In genomic region chr13:94712812-94713555, GRCh38 we compare ENCODE assay signal across 8 cellular contexts. TPM values are rescaled to one million over a fixed set of nuclear protein-coding genes. Genes with fewer than 3 reads are reported as not detected.
A peak's percentile ranks its signal among the peaks of the same experiment; 100 is the strongest.
DNase-seq lines count a peak whose midpoint lies in the region; ATAC-seq, FAIRE-seq and TF ChIP-seq lines count a peak whose summit lies in the region.

No MANE protein-coding gene starts in this region.

- no peak for TF ChIP-seq EP300 in SK-N-SH (IDR thresholded peaks at IDR 0.05; ENCODE audit: borderline replicate concordance in 1 of 2, low read depth in 1 of 2, low read length in 1 of 2)

- no peaks in the 10 kb centered on the region for H3K79me2 ChIP-seq in SK-N-SH (ENCODE audit: insufficient read depth)

- no peak for TF ChIP-seq CTCF in SK-N-SH (IDR thresholded peaks at IDR 0.05)
- TF ChIP-seq CTCF in fibroblast of villous mesenchyme (IDR thresholded peaks at IDR 0.05; ENCODE audit: insufficient read depth, low read depth, low read length): no peak
- TF ChIP-seq CTCF in pancreas (IDR thresholded peaks at IDR 0.05): no peak

- H3K9me3 ChIP-seq in SK-N-SH (no peaks in the 10 kb centered on the region), pancreas (no peaks in the 10 kb centered on the region)

- ATAC-seq in pancreas: peak in 3 of 4 donors; percentile 68 to 83 (median 78)
- ATAC-seq in HG03520 (IDR thresholded peaks at IDR 0.05; ENCODE audit: unreplicated experiment): no peak

- WGBS in SK-N-SH (ENCODE audit: low lambda C conversion rate): 0% methylated on average over 1 of the region's 79 CpGs
- 1% methylated on average over 73 to 79 of the region's 79 CpGs for WGBS in pancreas, 2 donors

- H3K9ac ChIP-seq in SK-N-SH: no peak overlapping the region

- intact Hi-C loops in pancreas (cut with DNase I): no loop called here

- H3K4me1 ChIP-seq in SK-N-SH (ENCODE audit: control insufficient read depth in 1 of 2, insufficient read depth in 2 of 2, low read depth in 1 of 2, low read length in 1 of 2): peaks cover 0 to 4% of the 10 kb centered on the region in 2 experiments; a peak in 1 of 4 replicates
- peaks cover 0 to 7% (median 6%) of the 10 kb centered on the region in 3 donors for H3K4me1 ChIP-seq in pancreas

- H3K36me3 ChIP-seq in SK-N-SH (replicated peaks in 1 of 2; ENCODE audit: control insufficient read depth in 1 of 2, insufficient read depth in 2 of 2, low read length in 1 of 2) (no peaks in the 10 kb centered on the region), pancreas (no peaks in the 10 kb centered on the region)

- H4K20me1 ChIP-seq in SK-N-SH (ENCODE audit: insufficient read depth): no peaks in the 10 kb centered on the region

- POLR2A ChIA-PET in SK-N-SH (lab: Yijun Ruan, JAX): no interaction called here

- DNase-seq in activated CD4-positive, alpha-beta T cell treated with anti-CD3 and anti-CD28 coated beads for 48 hours: peak; percentile 27
- no peak for DNase-seq in activated CD4-positive, alpha-beta T cell treated with anti-CD3 and anti-CD28 coated beads for 4 hours
- DNase-seq in SK-N-SH (peak; percentile 76), fibroblast of villous mesenchyme (ENCODE audit: low read depth) (peak; percentile 75), pancreas (peak in 2 of 6 donors; percentile 69 to 75), SKM-1 treated with dmso at 0.1 percent for 144 hours (lab: John Stamatoyannopoulos, UW; ENCODE audit: unreplicated experiment) (no peak), cortex of kidney (lab: John Stamatoyannopoulos, UW) (no peak)

- CTCF ChIA-PET in SK-N-SH (lab: Yijun Ruan, JAX): interaction anchor here (0.7 to 1.0 kb wide), 3 partner anchors 20 to 857 kb away, joined by 3 read pairs; no protein-coding TSS in a partner anchor

- TF ChIP-seq RAD21 in SK-N-SH (IDR thresholded peaks at IDR 0.05; ENCODE audit: low read length): no peak

- no peaks in the 10 kb centered on the region for H3F3A ChIP-seq in SK-N-SH (replicated peaks; ENCODE audit: insufficient read depth)

- no peak for FAIRE-seq in pancreas (lab: Jason Lieb, UNC)

- H3K27me3 ChIP-seq in SK-N-SH (ENCODE audit: insufficient read depth) (peaks cover 64% of the 10 kb centered on the region), pancreas (peaks cover 5 to 61% (median 23%) of the 10 kb centered on the region in 4 donors)

- H3K9me2 ChIP-seq in SK-N-SH: no peaks in the 10 kb centered on the region

- H3K27ac ChIP-seq in SK-N-SH (ENCODE audit: low read depth in 2 of 2, low read length in 1 of 2) (no peak overlapping the region), pancreas (no peak overlapping the region)

- H3K4me2 ChIP-seq in SK-N-SH: peak overlapping the region; percentile 77

- H2AFZ ChIP-seq in SK-N-SH (ENCODE audit: low read depth): no peak overlapping the region

- peak overlapping the region in 1 of 2 experiments; percentile 44; a peak in 2 of 4 replicates for H3K4me3 ChIP-seq in SK-N-SH (ENCODE audit: low read depth in 2 of 2, low read length in 1 of 2)
- no peak overlapping the region for H3K4me3 ChIP-seq in fibroblast of villous mesenchyme (ENCODE audit: low read depth, low read length)
- peak overlapping the region in 2 of 4 donors; percentile 19 to 40 for H3K4me3 ChIP-seq in pancreas

TF ChIP-seq in SK-N-SH, 30 proteins besides CTCF, POLR2A, EP300 and RAD21:
- TF ChIP-seq EZH2phosphoT487 (IDR thresholded peaks at IDR 0.05; ENCODE audit: borderline replicate concordance, low read depth): no peak
- no peak for TF ChIP-seq GABPA (IDR thresholded peaks at IDR 0.05; ENCODE audit: low read depth)
- no peak for TF ChIP-seq ELF1 (IDR thresholded peaks at IDR 0.05)
- TF ChIP-seq MXI1 (IDR thresholded peaks at IDR 0.05; ENCODE audit: low read depth, low read length): no peak
- TF ChIP-seq RFX5 (IDR thresholded peaks at IDR 0.05; ENCODE audit: low read length): no peak
- TF ChIP-seq REST (IDR thresholded peaks at IDR 0.05; ENCODE audit: low read depth, low read length): no peak
- TF ChIP-seq TEAD4 (IDR thresholded peaks at IDR 0.05; ENCODE audit: borderline replicate concordance, insufficient read depth): no peak
- TF ChIP-seq NFIC (IDR thresholded peaks at IDR 0.05; ENCODE audit: borderline replicate concordance): no peak
- TF ChIP-seq TCF12 (IDR thresholded peaks at IDR 0.05): no peak
- TF ChIP-seq FOSL2 (IDR thresholded peaks at IDR 0.05; ENCODE audit: borderline replicate concordance, low read depth): no peak
- no peak for TF ChIP-seq YY1 (IDR thresholded peaks at IDR 0.05; ENCODE audit: low read depth)
- no peak for TF ChIP-seq MEF2A (IDR thresholded peaks at IDR 0.05; ENCODE audit: borderline replicate concordance, low read depth)
- TF ChIP-seq RXRA (IDR thresholded peaks at IDR 0.05; ENCODE audit: borderline replicate concordance, low read depth): no peak
- TF ChIP-seq NRF1 (IDR thresholded peaks at IDR 0.05; ENCODE audit: low read depth, low read length): no peak
- TF ChIP-seq JUND (IDR thresholded peaks at IDR 0.05): no peak
- no peak for TF ChIP-seq SMC3 (IDR thresholded peaks at IDR 0.05; ENCODE audit: low read depth, low read length)
- no peak for TF ChIP-seq SIN3A (IDR thresholded peaks at IDR 0.05; ENCODE audit: borderline replicate concordance, low read depth, low read length)
- no peak for TF ChIP-seq USF2 (IDR thresholded peaks at IDR 0.05; ENCODE audit: borderline replicate concordance, low read depth, low read length)

RNA-seq across cellular contexts. Expression of gene SOX21, which starts 0.6 kb away (rescaled TPM):
- polyA plus RNA-seq in SK-N-SH (2012; rRNA removed) (not detected in 2 replicates), pancreas (not detected)
- polyA plus RNA-seq in SK-N-SH (2012; cell fraction: cytosol; rRNA removed): not detected in 2 replicates
- not detected in 2 replicates for polyA plus RNA-seq in SK-N-SH (2012; cell fraction: nucleus; rRNA removed)
- total RNA-seq in fibroblast of villous mesenchyme (not detected in 2 replicates), pancreas (under 1 TPM in 1 of 6 donors, not detected in 5; 0.16 TPM)

Comparison
In these comparisons a context has a peak if more than half of its experiments do, and no peak if none do; other contexts are left out.
1. DNase-seq: peak in activated CD4-positive, alpha-beta T cell treated with anti-CD3 and anti-CD28 coated beads for 48 hours (single experiment), SK-N-SH (single experiment) and fibroblast of villous mesenchyme (single experiment); none in activated CD4-positive, alpha-beta T cell treated with anti-CD3 and anti-CD28 coated beads for 4 hours (0 of 2), SKM-1 treated with dmso at 0.1 percent for 144 hours (single experiment) and cortex of kidney (single experiment).